In genomic region chr19:16897572-16898056, GRCh38 we compare ENCODE assay signal across 10 cellular contexts. TPM values are rescaled to one million over a fixed set of nuclear protein-coding genes. Genes with fewer than 3 reads are reported as not detected.
A peak's percentile ranks its signal among the peaks of the same experiment; 100 is the strongest.
DNase-seq lines count a peak whose midpoint lies in the region; ATAC-seq, FAIRE-seq and TF ChIP-seq lines count a peak whose summit lies in the region.
"Had no signal": no experiment of that assay in that cellular context is flagged by ENCODE, and none has a peak within 500 bp of the region (broad histone marks: within the 10 kb centered on the region; RNA-seq: fewer than 3 reads in every experiment).

No MANE protein-coding gene starts in this region.

- TF ChIP-seq CTCF in ascending aorta (IDR thresholded peaks at IDR 0.05) (no peak), kidney (IDR thresholded peaks at IDR 0.05; ENCODE audit: borderline replicate concordance, extremely low read depth, insufficient read depth) (no peak), stomach (IDR thresholded peaks at IDR 0.05) (no peak)

- H3K27ac ChIP-seq in ascending aorta, result peak overlapping the region; percentile 52 to 66
- H3K27ac ChIP-seq in kidney (ENCODE audit: low read depth in 2 of 2, low read length in 2 of 2), result peak overlapping the region; percentile 47 to 51
- peak overlapping the region; percentile 38 to 91 (median 80) for H3K27ac ChIP-seq in stomach

- DNase-seq in ascending aorta (ENCODE audit: low spot score in 2 of 2) (no peak), kidney (peak; percentile 91), stomach (peak; percentile 53), NCI-H345 treated with DMSO at 0.1 percent for 48 hours (lab: John Stamatoyannopoulos, UW; ENCODE audit: unreplicated experiment) (no peak)
- no peak for DNase-seq in stimulated activated CD4-positive, alpha-beta T cell treated with anti-CD3 and anti-CD28 coated beads, Interleukin-2, amount 100 ng/mL, for 24 hours

- no peak for FAIRE-seq in kidney (lab: Jason Lieb, UNC)

- H3K27me3 ChIP-seq in ascending aorta (no peaks in the 10 kb centered on the region), stomach (peaks cover 0 to 14% (median 5%) of the 10 kb centered on the region in 3 donors)

- H3K9me3 ChIP-seq in ascending aorta, result no peaks in the 10 kb centered on the region
- H3K9me3 ChIP-seq in kidney (ENCODE audit: control insufficient read depth in 1 of 2, low read length in 2 of 2), result no peaks in the 10 kb centered on the region
- no peaks in the 10 kb centered on the region for H3K9me3 ChIP-seq in stomach

- intact Hi-C loops in ascending aorta (cut with DNase I), result no loop called here
- intact Hi-C loops in kidney (cut with DNase I), result no loop called here
- intact Hi-C loops in stomach (cut with DNase I; ENCODE audit: low total_unique reads), result no loop called here

- WGBS in stomach, 5 donors, result 6 to 13% (median 10%) methylated on average over 18 to 57 of the region's 57 CpGs

- H3K9ac ChIP-seq in kidney (ENCODE audit: low read length in 2 of 2), result no peak overlapping the region

- no peaks in the 10 kb centered on the region for H3K36me3 ChIP-seq in ascending aorta
- no peaks in the 10 kb centered on the region for H3K36me3 ChIP-seq in kidney (ENCODE audit: control insufficient read depth in 1 of 2, insufficient read depth in 2 of 2, low read length in 2 of 2)
- H3K36me3 ChIP-seq in stomach, result no peaks in the 10 kb centered on the region

- TF ChIP-seq EP300 in stomach (IDR thresholded peaks at IDR 0.05), result no peak

- peak overlapping the region; percentile 59 to 87 for H3K4me3 ChIP-seq in ascending aorta
- peak overlapping the region in 1 of 2 donors; percentile 47 for H3K4me3 ChIP-seq in kidney (ENCODE audit: low read length in 2 of 2)
- H3K4me3 ChIP-seq in stomach, result peak overlapping the region; percentile 61 to 65 (median 63)

- ATAC-seq in GM18498 (IDR thresholded peaks at IDR 0.05; ENCODE audit: unreplicated experiment) (peak; percentile 31), HG03066 (IDR thresholded peaks at IDR 0.05; ENCODE audit: low read depth, unreplicated experiment) (peak; percentile 28), HG02852 (IDR thresholded peaks at IDR 0.05; ENCODE audit: unreplicated experiment) (no peak)

- no peak for TF ChIP-seq POLR2A in stomach (IDR thresholded peaks at IDR 0.05)

- H3K4me1 ChIP-seq in ascending aorta (peaks cover 3% of the 10 kb centered on the region in 2 donors), kidney (ENCODE audit: control insufficient read depth in 1 of 2, insufficient read depth in 1 of 2, low read depth in 1 of 2, low read length in 2 of 2) (peaks cover 0 to 2% of the 10 kb centered on the region in 2 donors), stomach (peaks cover 3 to 34% (median 23%) of the 10 kb centered on the region in 4 donors)

RNA-seq across cellular contexts. Expression of gene F2RL3, which starts 8.8 kb away (rescaled TPM):
- 7.6 TPM for total RNA-seq in ascending aorta
- total RNA-seq in kidney, result 3.2 TPM
- polyA plus RNA-seq in kidney (ENCODE audit: insufficient read depth, low read depth, low replicate concordance), result 1.4 TPM
- 1 to 10 TPM in 3 of 5 donors, under 1 TPM in 1, not detected in 1; 0.58 to 6.8 (median 2.8) TPM for total RNA-seq in stomach
- 1 to 10 TPM; 1.4 to 3.0 (median 1.8) TPM for polyA plus RNA-seq in stomach
- total RNA-seq: M059J, renal cortical epithelial cell had no signal

Comparison
In these comparisons a context has a peak if more than half of its experiments do, and no peak if none do; other contexts are left out.
1. DNase-seq: peak in kidney (single experiment) and stomach (single experiment); none in ascending aorta (0 of 2), NCI-H345 treated with DMSO at 0.1 percent for 48 hours (single experiment) and stimulated activated CD4-positive, alpha-beta T cell treated with anti-CD3 and anti-CD28 coated beads, Interleukin-2, amount 100 ng/mL, for 24 hours (0 of 2).
2. Peak in every context shown above with its lines, with median percentiles within 50 percentile points of each other: H3K27ac ChIP-seq.